ENCODE assay signal across 1 cellular context in the genomic region with DNA sequence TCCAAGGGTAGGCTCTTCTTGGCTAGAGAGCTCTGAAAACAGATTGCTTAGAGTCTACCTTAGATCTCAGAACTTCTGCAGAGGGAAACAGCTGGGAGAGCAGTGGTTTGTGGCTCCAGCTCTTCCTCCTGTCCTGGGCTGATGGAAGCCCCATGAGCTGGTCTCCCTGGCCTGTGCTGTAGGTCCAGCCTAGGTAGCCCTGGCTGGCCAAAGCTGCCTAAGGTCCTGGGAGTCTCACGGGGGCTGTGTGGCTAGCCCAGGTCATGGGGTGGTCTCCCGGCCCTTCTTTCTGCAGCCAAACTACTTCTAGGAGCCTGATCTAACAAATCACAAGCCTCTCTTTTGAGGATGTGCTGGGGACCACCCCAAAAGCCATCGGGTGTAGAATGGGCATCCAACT.
TF ChIP-seq lines count a peak whose summit lies in the region.

No MANE protein-coding gene starts in this region.

TF ChIP-seq in HepG2, 621 proteins besides CTCF, POLR2A, EP300 and RAD21 (continued from another document):
- TF ChIP-seq, protein P1, sequence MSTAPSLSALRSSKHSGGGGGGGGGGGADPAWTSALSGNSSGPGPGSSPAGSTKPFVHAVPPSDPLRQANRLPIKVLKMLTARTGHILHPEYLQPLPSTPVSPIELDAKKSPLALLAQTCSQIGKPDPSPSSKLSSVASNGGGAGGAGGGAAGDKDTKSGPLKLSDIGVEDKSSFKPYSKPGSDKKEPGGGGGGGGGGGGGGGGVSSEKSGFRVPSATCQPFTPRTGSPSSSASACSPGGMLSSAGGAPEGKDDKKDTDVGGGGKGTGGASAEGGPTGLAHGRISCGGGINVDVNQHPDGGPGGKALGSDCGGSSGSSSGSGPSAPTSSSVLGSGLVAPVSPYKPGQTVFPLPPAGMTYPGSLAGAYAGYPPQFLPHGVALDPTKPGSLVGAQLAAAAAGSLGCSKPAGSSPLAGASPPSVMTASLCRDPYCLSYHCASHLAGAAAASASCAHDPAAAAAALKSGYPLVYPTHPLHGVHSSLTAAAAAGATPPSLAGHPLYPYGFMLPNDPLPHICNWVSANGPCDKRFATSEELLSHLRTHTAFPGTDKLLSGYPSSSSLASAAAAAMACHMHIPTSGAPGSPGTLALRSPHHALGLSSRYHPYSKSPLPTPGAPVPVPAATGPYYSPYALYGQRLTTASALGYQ (CRISPR knock-in tag; IDR thresholded peaks at IDR 0.05) = no peak
- TF ChIP-seq DMAP1 (CRISPR knock-in tag; IDR thresholded peaks at IDR 0.05) (no peak), PLRG1 (conservative IDR thresholded peaks at IDR 0.05) (no peak), CEBPG (CRISPR knock-in tag; IDR thresholded peaks at IDR 0.05) (no peak), ATAD3A (CRISPR knock-in tag; IDR thresholded peaks at IDR 0.05) (no peak), ZNF256 (CRISPR knock-in tag; conservative IDR thresholded peaks at IDR 0.05) (no peak)
- TF ChIP-seq, protein P2, sequence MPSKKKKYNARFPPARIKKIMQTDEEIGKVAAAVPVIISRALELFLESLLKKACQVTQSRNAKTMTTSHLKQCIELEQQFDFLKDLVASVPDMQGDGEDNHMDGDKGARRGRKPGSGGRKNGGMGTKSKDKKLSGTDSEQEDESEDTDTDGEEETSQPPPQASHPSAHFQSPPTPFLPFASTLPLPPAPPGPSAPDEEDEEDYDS (CRISPR knock-in tag; IDR thresholded peaks at IDR 0.05) = no peak
- TF ChIP-seq, protein P3, sequence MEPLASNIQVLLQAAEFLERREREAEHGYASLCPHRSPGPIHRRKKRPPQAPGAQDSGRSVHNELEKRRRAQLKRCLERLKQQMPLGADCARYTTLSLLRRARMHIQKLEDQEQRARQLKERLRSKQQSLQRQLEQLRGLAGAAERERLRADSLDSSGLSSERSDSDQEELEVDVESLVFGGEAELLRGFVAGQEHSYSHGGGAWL (CRISPR knock-in tag; IDR thresholded peaks at IDR 0.05) = no peak
- TF ChIP-seq, protein P4, sequence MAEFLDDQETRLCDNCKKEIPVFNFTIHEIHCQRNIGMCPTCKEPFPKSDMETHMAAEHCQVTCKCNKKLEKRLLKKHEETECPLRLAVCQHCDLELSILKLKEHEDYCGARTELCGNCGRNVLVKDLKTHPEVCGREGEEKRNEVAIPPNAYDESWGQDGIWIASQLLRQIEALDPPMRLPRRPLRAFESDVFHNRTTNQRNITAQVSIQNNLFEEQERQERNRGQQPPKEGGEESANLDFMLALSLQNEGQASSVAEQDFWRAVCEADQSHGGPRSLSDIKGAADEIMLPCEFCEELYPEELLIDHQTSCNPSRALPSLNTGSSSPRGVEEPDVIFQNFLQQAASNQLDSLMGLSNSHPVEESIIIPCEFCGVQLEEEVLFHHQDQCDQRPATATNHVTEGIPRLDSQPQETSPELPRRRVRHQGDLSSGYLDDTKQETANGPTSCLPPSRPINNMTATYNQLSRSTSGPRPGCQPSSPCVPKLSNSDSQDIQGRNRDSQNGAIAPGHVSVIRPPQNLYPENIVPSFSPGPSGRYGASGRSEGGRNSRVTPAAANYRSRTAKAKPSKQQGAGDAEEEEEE (CRISPR knock-in tag; IDR thresholded peaks at IDR 0.05; ENCODE audit: borderline replicate concordance) = no peak
